15 cellular contexts compared by ENCODE assay signal in genomic region chr1:24981632-24982007, GRCh38. TPM values are rescaled to one million over a fixed set of nuclear protein-coding genes. Genes with fewer than 3 reads are reported as not detected.
A peak's percentile ranks its signal among the peaks of the same experiment; 100 is the strongest.
DNase-seq lines count a peak whose midpoint lies in the region; ATAC-seq and TF ChIP-seq lines count a peak whose summit lies in the region.
"Had no signal": no experiment of that assay in that cellular context is flagged by ENCODE, and none has a peak within 500 bp of the region (broad histone marks: within the 10 kb centered on the region; RNA-seq: fewer than 3 reads in every experiment).

No MANE protein-coding gene starts in this region.

- H3K4me3 Mint-ChIP-seq in CD8-positive, alpha-beta T cell = peak overlapping the region; percentile 39
- peak overlapping the region; percentile 21 for H3K4me3 Mint-ChIP-seq in activated naive CD4-positive, alpha-beta T cell treated with anti-CD3 and anti-CD28 coated beads, Interleukin-2, amount 10 ng/mL, durations not matched to agents 7 days and 5 days
- H3K4me3 Mint-ChIP-seq in natural killer cell treated with Interleukin-12 subunit alpha and Interleukin-12 subunit beta and Interleukin-15 and Interleukin-18, amount 100 ng/mL, for 72 hours = peak overlapping the region; percentile 51
- H3K4me3 Mint-ChIP-seq: H9, neural crest cell had no signal

- no peaks in the 10 kb centered on the region for H3K9me3 ChIP-seq in CD8-positive, alpha-beta T cell (ENCODE audit: low read length)

- no peaks in the 10 kb centered on the region for H3K27me3 ChIP-seq in CD8-positive, alpha-beta T cell (ENCODE audit: insufficient read depth, low read length)
- H3K27me3 ChIP-seq: body of pancreas had no signal

- H3K27ac Mint-ChIP-seq in CD8-positive, alpha-beta T cell = peak overlapping the region; percentile 90
- peak overlapping the region; percentile 88 for H3K27ac Mint-ChIP-seq in activated naive CD4-positive, alpha-beta T cell treated with anti-CD3 and anti-CD28 coated beads, Interleukin-2, amount 10 ng/mL, durations not matched to agents 7 days and 5 days
- peak overlapping the region; percentile 56 to 83 for H3K27ac Mint-ChIP-seq in natural killer cell treated with Interleukin-12 subunit alpha and Interleukin-12 subunit beta and Interleukin-15 and Interleukin-18, amount 100 ng/mL, for 72 hours

- POLR2A ChIA-PET in CD8-positive, alpha-beta T cell (lab: Charles Lee) = interaction anchor here (0.7 to 1.6 kb wide), 4 partner anchors 10 to 41 kb away, joined by 3 to 4 read pairs (median 3); no protein-coding TSS in a partner anchor

- H3K9me3 Mint-ChIP-seq in CD8-positive, alpha-beta T cell = peaks cover 3% of the 10 kb centered on the region
- peaks cover 5% of the 10 kb centered on the region for H3K9me3 Mint-ChIP-seq in activated naive CD4-positive, alpha-beta T cell treated with anti-CD3 and anti-CD28 coated beads, Interleukin-2, amount 10 ng/mL, durations not matched to agents 7 days and 5 days
- peaks cover 3% of the 10 kb centered on the region for H3K9me3 Mint-ChIP-seq in natural killer cell treated with Interleukin-12 subunit alpha and Interleukin-12 subunit beta and Interleukin-15 and Interleukin-18, amount 100 ng/mL, for 72 hours

- H3K4me1 Mint-ChIP-seq in CD8-positive, alpha-beta T cell (ENCODE audit: low read depth) = peaks cover 92% of the 10 kb centered on the region
- peaks cover 96% of the 10 kb centered on the region for H3K4me1 Mint-ChIP-seq in activated naive CD4-positive, alpha-beta T cell treated with anti-CD3 and anti-CD28 coated beads, Interleukin-2, amount 10 ng/mL, durations not matched to agents 7 days and 5 days
- H3K4me1 Mint-ChIP-seq in natural killer cell treated with Interleukin-12 subunit alpha and Interleukin-12 subunit beta and Interleukin-15 and Interleukin-18, amount 100 ng/mL, for 72 hours (ENCODE audit: low read depth in 2 of 2) = peaks cover 71 to 82% of the 10 kb centered on the region in 2 donors

- H3K4me1 ChIP-seq in CD8-positive, alpha-beta T cell (ENCODE audit: insufficient read depth, low read length) = peaks cover 92% of the 10 kb centered on the region
- H3K4me1 ChIP-seq: body of pancreas had no signal

- no peak for TF ChIP-seq CTCF in CD8-positive, alpha-beta T cell (IDR thresholded peaks at IDR 0.05)

- H3K27me3 Mint-ChIP-seq in CD8-positive, alpha-beta T cell (ENCODE audit: low read depth) = no peaks in the 10 kb centered on the region
- H3K27me3 Mint-ChIP-seq in activated naive CD4-positive, alpha-beta T cell treated with anti-CD3 and anti-CD28 coated beads, Interleukin-2, amount 10 ng/mL, durations not matched to agents 7 days and 5 days = no peaks in the 10 kb centered on the region
- H3K27me3 Mint-ChIP-seq in natural killer cell treated with Interleukin-12 subunit alpha and Interleukin-12 subunit beta and Interleukin-15 and Interleukin-18, amount 100 ng/mL, for 72 hours = peaks cover 19 to 29% of the 10 kb centered on the region in 2 donors

- peak in 1 of 7 experiments; percentile 48 for DNase-seq in CD8-positive, alpha-beta T cell
- DNase-seq in activated CD4-positive, alpha-beta T cell treated with anti-CD3 and anti-CD28 coated beads for 1 hour = peak; percentile 31
- peak; percentile 66 for DNase-seq in activated naive CD4-positive, alpha-beta T cell treated with anti-CD3 and anti-CD28 coated beads, Interleukin-2, amount 10 ng/mL, durations not matched to agents 7 days and 5 days
- DNase-seq in natural killer cell treated with Interleukin-12 subunit alpha and Interleukin-12 subunit beta and Interleukin-15 and Interleukin-18, amount 100 ng/mL, for 72 hours (ENCODE audit: low spot score) = peak; percentile 67
- DNase-seq in AG08395 (ENCODE audit: low spot score) (no peak), DMS 273 treated with DMSO at 0.1 percent for 48 hours (lab: John Stamatoyannopoulos, UW) (no peak)
- DNase-seq: body of pancreas, DMS79 treated with DMSO at 0.1 percent for 48 hours, H9, NCI-H1105 had no signal

- H3K36me3 ChIP-seq in CD8-positive, alpha-beta T cell (ENCODE audit: insufficient read depth, low read length) = no peaks in the 10 kb centered on the region

- intact Hi-C loops in CD8-positive, alpha-beta T cell (cut with DNase I, micrococcal nuclease) = loop anchor here in 1 of 2 experiments (2.0 kb wide), 1 partner anchor 17 kb away; no protein-coding TSS in a partner anchor

- ATAC-seq in CD8-positive, alpha-beta T cell = peak; percentile 22
- ATAC-seq in natural killer cell treated with Interleukin-12 subunit alpha and Interleukin-12 subunit beta and Interleukin-15 and Interleukin-18, amount 100 ng/mL, for 72 hours = peak; percentile 32 to 62
- ATAC-seq in HG03439 (IDR thresholded peaks at IDR 0.05; ENCODE audit: unreplicated experiment) = no peak
- ATAC-seq in HG02981 (IDR thresholded peaks at IDR 0.05; ENCODE audit: unreplicated experiment) = no peak
- ATAC-seq: body of pancreas, right cardiac atrium had no signal

- H3K27ac ChIP-seq in CD8-positive, alpha-beta T cell (ENCODE audit: low read depth, low read length) = no peak overlapping the region
- H3K27ac ChIP-seq: body of pancreas had no signal

- H3K4me3 ChIP-seq in CD8-positive, alpha-beta T cell (ENCODE audit: low read depth, low read length) = no peak overlapping the region
- H3K4me3 ChIP-seq: body of pancreas had no signal

- H3K36me3 Mint-ChIP-seq in CD8-positive, alpha-beta T cell = no peaks in the 10 kb centered on the region
- peaks cover 13% of the 10 kb centered on the region for H3K36me3 Mint-ChIP-seq in activated naive CD4-positive, alpha-beta T cell treated with anti-CD3 and anti-CD28 coated beads, Interleukin-2, amount 10 ng/mL, durations not matched to agents 7 days and 5 days
- peaks cover 10% of the 10 kb centered on the region for H3K36me3 Mint-ChIP-seq in natural killer cell treated with Interleukin-12 subunit alpha and Interleukin-12 subunit beta and Interleukin-15 and Interleukin-18, amount 100 ng/mL, for 72 hours

- CTCF ChIA-PET in CD8-positive, alpha-beta T cell (lab: Charles Lee) = interaction anchor here (1.0 to 2.1 kb wide), 7 partner anchors 12 to 55 kb away, joined by 3 to 9 read pairs (median 5); no protein-coding TSS in a partner anchor
- CTCF ChIA-PET in activated naive CD4-positive, alpha-beta T cell treated with anti-CD3 and anti-CD28 coated beads, Interleukin-2, amount 10 ng/mL, durations not matched to agents 7 days and 5 days (lab: Charles Lee) = interaction anchor here (1.6 to 3.2 kb wide), 3 partner anchors 10 to 56 kb away, joined by 3 to 8 read pairs (median 6); no protein-coding TSS in a partner anchor

RNA-seq across cellular contexts. Expression of gene RUNX3, which starts 51.5 kb away (rescaled TPM):
- 100 to 1,000 TPM; 423 to 424 TPM for total RNA-seq in CD8-positive, alpha-beta T cell
- 100 to 1,000 TPM; 177 to 186 TPM for total RNA-seq in natural killer cell treated with Interleukin-12 subunit alpha and Interleukin-12 subunit beta and Interleukin-15 and Interleukin-18, amount 100 ng/mL, for 72 hours
- total RNA-seq: lung microvascular endothelial cell had no signal

Comparison
In these comparisons a context has a peak if more than half of its experiments do, and no peak if none do; other contexts are left out.
1. ATAC-seq: peak in CD8-positive, alpha-beta T cell (single experiment) and natural killer cell treated with Interleukin-12 subunit alpha and Interleukin-12 subunit beta and Interleukin-15 and Interleukin-18, amount 100 ng/mL, for 72 hours (2 of 2); none in HG03439 (single experiment) and HG02981 (single experiment).
2. DNase-seq: peak in activated CD4-positive, alpha-beta T cell treated with anti-CD3 and anti-CD28 coated beads for 1 hour (single experiment), activated naive CD4-positive, alpha-beta T cell treated with anti-CD3 and anti-CD28 coated beads, Interleukin-2, amount 10 ng/mL, durations not matched to agents 7 days and 5 days (single experiment) and natural killer cell treated with Interleukin-12 subunit alpha and Interleukin-12 subunit beta and Interleukin-15 and Interleukin-18, amount 100 ng/mL, for 72 hours (single experiment); none in AG08395 (single experiment) and DMS 273 treated with DMSO at 0.1 percent for 48 hours (single experiment).
3. Peak in every context shown above with its lines, with median percentiles within 50 percentile points of each other: H3K27ac Mint-ChIP-seq and H3K4me3 Mint-ChIP-seq.